22 cellular contexts compared by ENCODE assay signal in the genomic region with DNA sequence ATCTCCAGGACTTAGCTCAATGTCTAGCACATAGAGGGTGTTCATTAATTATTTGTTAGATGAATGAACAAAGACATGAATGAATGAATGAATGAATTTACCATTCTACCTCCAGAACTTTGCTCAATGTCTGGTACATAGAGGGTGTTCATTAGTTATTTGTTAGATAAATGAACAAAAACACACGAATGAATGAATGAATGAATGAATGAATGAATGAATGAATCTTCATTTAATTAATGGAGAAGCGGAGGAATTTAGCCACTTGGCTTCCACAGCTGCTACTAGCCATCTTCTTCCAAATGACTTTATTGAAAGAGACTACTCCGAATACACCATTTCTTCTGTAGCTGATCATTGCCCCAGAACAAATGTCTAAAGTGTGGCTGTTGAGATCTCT.
DNase-seq lines count a peak whose midpoint lies in the region; ATAC-seq, FAIRE-seq and TF ChIP-seq lines count a peak whose summit lies in the region.
"Had no signal": no experiment of that assay in that cellular context is flagged by ENCODE, and none has a peak within 500 bp of the region (broad histone marks: within the 10 kb centered on the region; RNA-seq: fewer than 3 reads in every experiment).

No MANE protein-coding gene starts in this region.

- H3K4me3 ChIP-seq in SJSA1 (no peak overlapping the region), K562 (no peak overlapping the region), mesenchymal stem cell (ENCODE audit: insufficient read depth in 1 of 2, low read depth in 1 of 2, low read length in 2 of 2) (no peak overlapping the region)
- H3K4me3 ChIP-seq: HAP-1 had no signal

- H3K27me3 Mint-ChIP-seq in effector memory CD8-positive, alpha-beta T cell = peaks cover 17 to 46% of the 10 kb centered on the region in 2 donors

- no peak overlapping the region for H3K14ac ChIP-seq in mesenchymal stem cell (ENCODE audit: low read length in 2 of 2)

- BruUV-seq in K562 (replicated peaks; lab: Mats Ljungman, UMichigan) = no TSS peak

- intact Hi-C loops in K562 (cut with micrococcal nuclease) = no loop called here

- H3K27ac Mint-ChIP-seq in effector memory CD8-positive, alpha-beta T cell = no peak overlapping the region
- H3K27ac Mint-ChIP-seq: CD4-positive, CD25-positive, alpha-beta regulatory T cell; CD8-positive, alpha-beta memory T cell; IgD-negative memory B cell had no signal

- H4K91ac ChIP-seq in mesenchymal stem cell (ENCODE audit: low read length) = no peak overlapping the region

- no peaks in the 10 kb centered on the region for H3K79me2 ChIP-seq in K562 (ENCODE audit: control insufficient read depth, insufficient read depth, low read length)

- no peaks in the 10 kb centered on the region for H3K4me1 Mint-ChIP-seq in effector memory CD8-positive, alpha-beta T cell (ENCODE audit: low read depth in 2 of 2)

- H4K20me1 ChIP-seq in K562 (replicated peaks; ENCODE audit: control insufficient read depth, insufficient read depth, low read length) = no peaks in the 10 kb centered on the region

- no peak for TF ChIP-seq CTCF in K562 (IDR thresholded peaks at IDR 0.05 in 2 of 3, conservative IDR thresholded peaks at IDR 0.05 in 1 of 3; ENCODE audit: insufficient read depth in 2 of 3, low read depth in 1 of 3, low read length in 3 of 3)

- 5% methylated on average over 3 of the region's 3 CpGs for WGBS in K562 (ENCODE audit: insufficient coverage, low coverage, missing lambda C conversion rate)
- WGBS in mesenchymal stem cell = 100% methylated on average over 2 of the region's 3 CpGs

- H3K79me1 ChIP-seq in mesenchymal stem cell (replicated peaks; ENCODE audit: low read length, poor library complexity, severe bottlenecking) = no peaks in the 10 kb centered on the region

- H3K27me3 ChIP-seq in SJSA1 (replicated peaks) = no peaks in the 10 kb centered on the region
- H3K27me3 ChIP-seq in K562 (ENCODE audit: control insufficient read depth in 2 of 2, insufficient read depth in 2 of 2, low read length in 2 of 2) = peaks cover 6 to 23% of the 10 kb centered on the region in 2 experiments; a peak in 3 of 5 replicates
- no peaks in the 10 kb centered on the region for H3K27me3 ChIP-seq in mesenchymal stem cell (ENCODE audit: control insufficient read depth in 1 of 2, insufficient read depth in 1 of 2, low read length in 2 of 2)
- H3K27me3 ChIP-seq: BE2C had no signal

- H2BK120ac ChIP-seq in mesenchymal stem cell (ENCODE audit: low read depth, low read length) = no peak overlapping the region

- H2BK5ac ChIP-seq in mesenchymal stem cell (ENCODE audit: low read depth, low read length, poor library complexity, severe bottlenecking) = no peak overlapping the region

- H2AFZ ChIP-seq in K562 (ENCODE audit: low read depth, low read length) (no peak overlapping the region), mesenchymal stem cell (ENCODE audit: low read depth, low read length) (no peak overlapping the region)
- H2AFZ ChIP-seq: GM23248 had no signal

- ATAC-seq in K562 (no peak), GM21619 (IDR thresholded peaks at IDR 0.05; ENCODE audit: unreplicated experiment) (no peak)
- ATAC-seq in effector memory CD8-positive, alpha-beta T cell (replicated peaks) = no peak

- no peaks in the 10 kb centered on the region for H3K9me3 Mint-ChIP-seq in effector memory CD8-positive, alpha-beta T cell
- H3K9me3 Mint-ChIP-seq: IgD-negative memory B cell had no signal

- H2BK12ac ChIP-seq in mesenchymal stem cell (ENCODE audit: low read length in 2 of 2) = no peak overlapping the region

- no peak overlapping the region for H3K4me3 Mint-ChIP-seq in effector memory CD8-positive, alpha-beta T cell
- H3K4me3 Mint-ChIP-seq: CD4-positive, CD25-positive, alpha-beta regulatory T cell; CD8-positive, alpha-beta memory T cell; IgD-negative memory B cell had no signal

- peaks cover 37% of the 10 kb centered on the region for H3K4me1 ChIP-seq in SJSA1 (replicated peaks)
- no peaks in the 10 kb centered on the region for H3K4me1 ChIP-seq in K562 (replicated peaks in 1 of 2; ENCODE audit: control insufficient read depth in 2 of 2, insufficient read depth in 2 of 2, low read length in 2 of 2)
- H3K4me1 ChIP-seq in mesenchymal stem cell (ENCODE audit: control insufficient read depth, insufficient read depth, low read depth, low read length) = peaks cover 10% of the 10 kb centered on the region
- H3K4me1 ChIP-seq: BE2C, HAP-1 had no signal

- no peak for DNase-seq in SJSA1 (ENCODE audit: low read depth in 1 of 2, low spot score in 2 of 2)
- DNase-seq in K562 (ENCODE audit: extremely low read depth in 1 of 4, low spot score in 3 of 4) = no peak
- DNase-seq in mesenchymal stem cell = no peak
- DNase-seq in NCI-H1436 treated with DMSO at 0.1 percent for 48 hours (lab: John Stamatoyannopoulos, UW) = no peak
- no peak for DNase-seq in effector memory CD8-positive, alpha-beta T cell
- no peak for DNase-seq in NCI-H69 (lab: John Stamatoyannopoulos, UW)
- DNase-seq: BE2C; C1 segment of cervical spinal cord; CD4-positive, CD25-positive, alpha-beta regulatory T cell; CD8-positive, alpha-beta memory T cell; COR-L47; DMS53; DND-41; KG1 had no signal

- in situ Hi-C loops in K562 (cut with MboI) = no loop called here

- H3K27ac ChIP-seq in SJSA1 = peak overlapping the region; percentile 78; the same call in 1 of the 2 replicates
- no peak overlapping the region for H3K27ac ChIP-seq in K562 (ENCODE audit: extremely low read depth, low read depth, low read length)
- no peak overlapping the region for H3K27ac ChIP-seq in mesenchymal stem cell (ENCODE audit: low read length, poor library complexity, severe bottlenecking)

- CTCF ChIA-PET in K562 (lab: Yijun Ruan, JAX; ENCODE audit: low intra/inter-chr PET ratio) = no interaction called here

- TF ChIP-seq RAD21 in K562 (CRISPR knock-in tag; conservative IDR thresholded peaks at IDR 0.05 in 1 of 2, IDR thresholded peaks at IDR 0.05 in 1 of 2) = no peak

- no peak overlapping the region for H3K4ac ChIP-seq in mesenchymal stem cell (ENCODE audit: low read depth in 1 of 2, low read length in 2 of 2)

- H3K4me2 ChIP-seq in K562 (ENCODE audit: insufficient read depth, low read length) = no peak overlapping the region
- H3K4me2 ChIP-seq in mesenchymal stem cell (ENCODE audit: low read length, poor library complexity, severe bottlenecking) = no peak overlapping the region

- no peak overlapping the region for H3K18ac ChIP-seq in mesenchymal stem cell (ENCODE audit: low read depth in 1 of 2, low read length in 2 of 2)

- H4K8ac ChIP-seq in mesenchymal stem cell (ENCODE audit: low read length) = no peak overlapping the region

- H2AK5ac ChIP-seq in mesenchymal stem cell (ENCODE audit: low read length, severe bottlenecking) = peak overlapping the region; percentile 78

- POLR2A ChIA-PET in K562 (lab: Yijun Ruan, JAX) = no interaction called here

- no peak overlapping the region for H3K23ac ChIP-seq in mesenchymal stem cell (ENCODE audit: low read length in 2 of 2)

- no peaks in the 10 kb centered on the region for H3K9me1 ChIP-seq in K562 (ENCODE audit: control insufficient read depth, insufficient read depth, low read length)

- H3K36me3 Mint-ChIP-seq in effector memory CD8-positive, alpha-beta T cell (ENCODE audit: insufficient read depth) = no peaks in the 10 kb centered on the region
- H3K36me3 Mint-ChIP-seq: CD4-positive, CD25-positive, alpha-beta regulatory T cell; IgD-negative memory B cell had no signal

- H3K9ac ChIP-seq in K562 (ENCODE audit: insufficient read depth in 1 of 2, low read depth in 2 of 2, low read length in 2 of 2) (no peak overlapping the region), mesenchymal stem cell (ENCODE audit: low read length) (no peak overlapping the region)
- H3K9ac ChIP-seq: GM23248 had no signal

- H3K36me3 ChIP-seq in SJSA1 (no peaks in the 10 kb centered on the region), K562 (ENCODE audit: control insufficient read depth, insufficient read depth, low read length) (no peaks in the 10 kb centered on the region), mesenchymal stem cell (ENCODE audit: control insufficient read depth in 1 of 2, insufficient read depth in 2 of 2, low read depth in 1 of 2, low read length in 2 of 2) (no peaks in the 10 kb centered on the region)
- H3K36me3 ChIP-seq: BE2C, HAP-1 had no signal

- no peak overlapping the region for H2BK15ac ChIP-seq in mesenchymal stem cell (ENCODE audit: low read depth, poor library complexity, severe bottlenecking)

- H3K9me3 ChIP-seq in SJSA1 (replicated peaks) (no peaks in the 10 kb centered on the region), K562 (replicated peaks; ENCODE audit: control insufficient read depth, insufficient read depth, low read depth, low read length) (no peaks in the 10 kb centered on the region), mesenchymal stem cell (ENCODE audit: control insufficient read depth, low read length) (no peaks in the 10 kb centered on the region)
- H3K9me3 ChIP-seq: BE2C, HAP-1 had no signal

- no peak for TF ChIP-seq POLR2A in K562 (conservative IDR thresholded peaks at IDR 0.05)

- FAIRE-seq in K562 (lab: Jason Lieb, UNC) = no peak
- FAIRE-seq: A204.1, GM12891, GM18507, HTR-8/SVneo had no signal

- TF ChIP-seq EP300 in K562 (IDR thresholded peaks at IDR 0.05; ENCODE audit: low read length) = no peak

TF ChIP-seq in K562, 482 proteins besides CTCF, POLR2A, EP300 and RAD21 (continues in another document):
- TF ChIP-seq CREM (IDR thresholded peaks at IDR 0.05; ENCODE audit: low read depth) (no peak), ZNF24 (IDR thresholded peaks at IDR 0.05) (0 out of 2 replicates have a peak, but pooled peaks have one; percentile 38)
